Comparison of ENCODE assay signal across 9 cellular contexts in the genomic region with DNA sequence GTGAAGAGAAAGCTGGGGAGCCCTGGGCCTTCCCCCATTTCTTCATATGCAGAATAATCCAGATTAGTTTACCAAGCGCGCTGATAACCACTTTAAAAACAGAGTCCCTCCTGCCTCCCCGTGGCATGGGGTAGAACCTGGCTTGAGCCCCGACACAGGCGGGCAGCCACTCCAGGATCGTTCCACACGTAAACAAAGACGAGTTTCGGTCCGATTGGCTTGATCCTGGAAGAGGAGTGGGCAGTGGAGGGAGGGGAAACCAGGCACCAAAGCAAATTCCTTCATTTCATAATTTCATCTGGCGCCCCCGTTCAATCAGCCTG. TPM values are rescaled to one million over a fixed set of nuclear protein-coding genes. Genes with fewer than 3 reads are reported as not detected.
DNase-seq lines count a peak whose midpoint lies in the region; ATAC-seq and TF ChIP-seq lines count a peak whose summit lies in the region.
"Had no signal": no experiment of that assay in that cellular context is flagged by ENCODE, and none has a peak within 500 bp of the region (broad histone marks: within the 10 kb centered on the region; RNA-seq: fewer than 3 reads in every experiment).

No MANE protein-coding gene starts in this region.

- peak overlapping the region; percentile 83 for H3K4me2 ChIP-seq in trophoblast cell (ENCODE audit: low read length)

- H2AK5ac ChIP-seq in trophoblast cell (ENCODE audit: low read length) = no peak overlapping the region

- H3K4me3 ChIP-seq in SK-N-MC (peak overlapping the region; percentile 67; the same call in 1 of the 2 replicates), fibroblast of pulmonary artery (replicated peaks; ENCODE audit: low read depth, low read length) (peak overlapping the region; percentile 63), trophoblast cell (ENCODE audit: low read depth, low read length) (no peak overlapping the region)

- H2BK5ac ChIP-seq in trophoblast cell (ENCODE audit: low read depth, low read length, poor library complexity) = peak overlapping the region; percentile 92

- H3K79me2 ChIP-seq in trophoblast cell (ENCODE audit: control insufficient read depth, insufficient read depth, low read length, poor library complexity) = peaks cover 10% of the 10 kb centered on the region

- H3K23ac ChIP-seq in trophoblast cell (ENCODE audit: low read length) = no peak overlapping the region

- H3K18ac ChIP-seq in trophoblast cell (ENCODE audit: low read length) = no peak overlapping the region

- peaks cover 31% of the 10 kb centered on the region for H3K79me1 ChIP-seq in trophoblast cell (ENCODE audit: low read length)

- peak overlapping the region; percentile 97 for H4K91ac ChIP-seq in trophoblast cell (ENCODE audit: low read depth, low read length)

- ATAC-seq in GM21367 (IDR thresholded peaks at IDR 0.05; ENCODE audit: unreplicated experiment) = no peak
- no peak for ATAC-seq in GM19395 (IDR thresholded peaks at IDR 0.05; ENCODE audit: unreplicated experiment)

- no peaks in the 10 kb centered on the region; the same call in 1 of the 2 replicates for H3K9me3 ChIP-seq in ES-I3 (ENCODE audit: control insufficient read depth, insufficient read depth, low read length)
- H3K9me3 ChIP-seq in SK-N-MC (ENCODE audit: low read depth, low read length) = no peaks in the 10 kb centered on the region
- no peaks in the 10 kb centered on the region for H3K9me3 ChIP-seq in trophoblast cell (ENCODE audit: insufficient read depth, low read depth, low read length)

- H3K4me1 ChIP-seq in ES-I3 (ENCODE audit: insufficient read depth, low read length) (peaks cover 7% of the 10 kb centered on the region; the same call in 1 of the 2 replicates), trophoblast cell (ENCODE audit: control insufficient read depth in 1 of 2, insufficient read depth in 2 of 2, low read length in 2 of 2) (peaks cover 18 to 27% of the 10 kb centered on the region in 2 experiments)

- H3K9ac ChIP-seq in ES-I3 (ENCODE audit: low read depth, low read length) (peak overlapping the region; percentile 53), SK-N-MC (ENCODE audit: insufficient read length) (no peak overlapping the region), trophoblast cell (ENCODE audit: low read length) (no peak overlapping the region)

- no peak for DNase-seq in SK-N-MC (ENCODE audit: low read depth, low spot score)
- no peak for DNase-seq in fibroblast of pulmonary artery (ENCODE audit: low read depth)
- no peak for DNase-seq in trophoblast cell
- DNase-seq in T1000 (lab: John Stamatoyannopoulos, UW) = no peak
- no peak for DNase-seq in SIG-M5 (lab: John Stamatoyannopoulos, UW)
- DNase-seq: activated CD4-positive, alpha-beta T cell treated with anti-CD3 and anti-CD28 coated beads for 1 hour had no signal

- peak overlapping the region; percentile 95 for H2BK12ac ChIP-seq in trophoblast cell (ENCODE audit: low read length)

- peak overlapping the region; percentile 88 for H3K14ac ChIP-seq in trophoblast cell (ENCODE audit: low read length)

- TF ChIP-seq CTCF in fibroblast of pulmonary artery (IDR thresholded peaks at IDR 0.05; ENCODE audit: low read length, missing control alignments) = no peak

- H4K8ac ChIP-seq in trophoblast cell (ENCODE audit: low read depth, low read length) = no peak overlapping the region

- peak overlapping the region; percentile 92 for H2BK120ac ChIP-seq in trophoblast cell (ENCODE audit: insufficient read depth, low read length, poor library complexity)

- H3K4ac ChIP-seq in trophoblast cell (ENCODE audit: low read depth, low read length) = no peak overlapping the region

- H3K36me3 ChIP-seq in ES-I3 (ENCODE audit: insufficient read depth, low read length) = no peaks in the 10 kb centered on the region
- no peaks in the 10 kb centered on the region for H3K36me3 ChIP-seq in SK-N-MC (ENCODE audit: insufficient read depth, low read length)
- H3K36me3 ChIP-seq in trophoblast cell (ENCODE audit: control insufficient read depth in 1 of 2, insufficient read depth in 2 of 2, low read length in 2 of 2) = no peaks in the 10 kb centered on the region

- WGBS in trophoblast cell (ENCODE audit: extremely low coverage, insufficient coverage, insufficient read length) = no CpG with 5 or more reads among the region's 12 CpGs

- H3K27ac ChIP-seq in SK-N-MC (no peak overlapping the region), trophoblast cell (ENCODE audit: low read depth, low read length) (peak overlapping the region; percentile 80)

- no peak overlapping the region for H2AFZ ChIP-seq in trophoblast cell (ENCODE audit: insufficient read depth, low read length, poor library complexity)

- no peaks in the 10 kb centered on the region for H3K27me3 ChIP-seq in trophoblast cell (ENCODE audit: insufficient read depth, low read length)

- H4K12ac ChIP-seq in trophoblast cell (ENCODE audit: low read depth, low read length) = no peak overlapping the region

RNA-seq across cellular contexts. Expression of gene GPRC5A, which starts 0.9 kb away (rescaled TPM):
- polyA plus RNA-seq in trophoblast cell (2013) = 44.7 and 55.0 TPM in 2 replicates
